Comparison of ENCODE assay signal across 23 cellular contexts in the genomic region with DNA sequence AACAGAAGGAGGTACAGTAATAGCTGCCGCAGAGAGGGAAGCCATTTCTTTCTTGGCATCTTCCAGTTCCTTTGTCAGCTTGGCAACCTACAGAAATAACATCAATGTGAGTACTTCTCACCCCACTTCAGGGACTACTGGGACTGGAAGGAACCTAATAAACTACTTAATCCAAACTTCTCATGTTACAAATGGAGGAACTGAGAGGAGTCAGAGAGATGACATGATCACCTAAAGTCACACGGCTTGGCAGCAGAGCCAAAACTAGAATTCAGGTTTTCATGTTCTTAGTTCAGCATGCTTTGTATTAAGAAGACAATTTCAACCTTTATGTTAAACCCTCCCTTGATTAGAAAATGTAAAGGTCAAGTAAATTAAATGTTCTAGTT.
"Had no signal": no experiment of that assay in that cellular context is flagged by ENCODE, and none has a peak within 500 bp of the region (broad histone marks: within the 10 kb centered on the region; RNA-seq: fewer than 3 reads in every experiment).

No MANE protein-coding gene starts in this region.

- ATAC-seq: activated T-cell treated with anti-CD3 and anti-CD28 coated beads, Interleukin-2, amount 50 U/mL, for 72 hours; lower lobe of right lung; mucosa of descending colon; sciatic nerve had no signal

- H3K4me3 ChIP-seq: coronary artery, esophagus squamous epithelium, heart right ventricle, lower lobe of right lung, mucosa of descending colon, transverse colon had no signal

- H3K9me3 ChIP-seq: esophagus squamous epithelium, heart right ventricle, lower lobe of right lung, mucosa of descending colon, transverse colon had no signal

- H3K27ac ChIP-seq: coronary artery, esophagus squamous epithelium, heart right ventricle, lower lobe of right lung, transverse colon had no signal

- H3K27me3 ChIP-seq: esophagus squamous epithelium, heart right ventricle, transverse colon had no signal

- H3K4me1 ChIP-seq: esophagus squamous epithelium, lower lobe of right lung, transverse colon had no signal

- FAIRE-seq: bronchial epithelial cell, small intestine, urothelium cell line had no signal

- DNase-seq: activated B cell treated with CpG ODN at 0.5 μM for 24 hours; activated CD4-positive, alpha-beta T cell treated with anti-CD3 and anti-CD28 coated beads for 4 hours; activated CD4-positive, alpha-beta T cell treated with anti-CD3 and anti-CD28 coated beads, Interleukin-2, amount 50 U/mL, for 48 hours; activated effector memory CD4-positive, alpha-beta T cell treated with Interleukin-2 at 50 U/mL for 16 hours; activated naive CD4-positive, alpha-beta T cell treated with anti-CD3 and anti-CD28 coated beads for 36 hours; activated T-cell treated with anti-CD3 and anti-CD28 coated beads, Interleukin-2, amount 50 U/mL, for 72 hours; amygdala; esophagus squamous epithelium; heart right ventricle; lower lobe of right lung; mucosa of descending colon; nephron progenitor cell; occipital lobe; small intestine; stimulated activated CD4-positive, alpha-beta T cell treated with anti-CD3 and anti-CD28 coated beads, Interleukin-2, amount 100 ng/mL, for 48 hours; stimulated activated CD8-positive, alpha-beta memory T cell treated with anti-CD3 and anti-CD28 coated beads, Interleukin-4, amount 100 ng/mL, for 48 hours; stimulated activated naive B cell treated with anti-CD40 and anti-IgM and Interleukin-4, amounts not matched to agents 10 μg/mL and 1 μg/mL and 100 μg/mL, for 72 hours; T1000; transverse colon had no signal
